Comparison of ENCODE assay signal across 21 cellular contexts in the genomic region with DNA sequence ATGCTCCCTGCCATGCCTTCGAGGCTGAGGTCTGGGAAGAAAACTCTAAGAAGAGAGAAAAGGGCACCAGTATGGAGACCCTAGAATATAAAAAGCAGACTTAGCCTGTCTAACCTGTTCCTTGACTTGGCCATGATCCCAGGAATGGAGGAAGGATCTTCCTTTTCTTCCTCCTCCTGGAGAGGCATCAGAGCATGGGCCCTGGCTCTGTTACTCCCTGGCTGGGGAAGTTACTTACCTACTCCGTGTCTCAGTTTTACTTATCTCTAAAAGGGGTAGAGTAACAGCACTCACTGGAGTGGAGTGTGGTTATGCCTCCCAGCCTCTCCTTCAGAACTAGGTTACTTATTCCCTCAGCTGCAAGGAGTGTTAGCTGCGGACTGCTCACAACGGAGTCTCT. TPM values are rescaled to one million over a fixed set of nuclear protein-coding genes. Genes with fewer than 3 reads are reported as not detected.
A peak's percentile ranks its signal among the peaks of the same experiment; 100 is the strongest.
DNase-seq lines count a peak whose midpoint lies in the region; ATAC-seq, FAIRE-seq and TF ChIP-seq lines count a peak whose summit lies in the region.
"Had no signal": no experiment of that assay in that cellular context is flagged by ENCODE, and none has a peak within 500 bp of the region (broad histone marks: within the 10 kb centered on the region; RNA-seq: fewer than 3 reads in every experiment).

No MANE protein-coding gene starts in this region.

- BruUV-seq in K562 (replicated peaks; lab: Mats Ljungman, UMichigan) (no TSS peak), mammary epithelial cell (replicated peaks; lab: Mats Ljungman, UMichigan) (no TSS peak)

- H3K27ac ChIP-seq in K562 (ENCODE audit: extremely low read depth, low read depth, low read length) (no peak overlapping the region), mammary epithelial cell (ENCODE audit: insufficient read depth, low read depth, low read length) (no peak overlapping the region)
- H3K27ac ChIP-seq: KMS-11, SJCRH30 had no signal

- peaks cover 25% of the 10 kb centered on the region for H3K27me3 Mint-ChIP-seq in neural crest cell (ENCODE audit: low read depth)
- H3K27me3 Mint-ChIP-seq in WTC11 (ENCODE audit: low read depth): no peaks in the 10 kb centered on the region; the same call in 1 of the 2 replicates

- H2AFZ ChIP-seq in K562 (ENCODE audit: low read depth, low read length) (0 out of 2 replicates have a peak overlapping the region, but pooled peaks have one; percentile 56), mammary epithelial cell (ENCODE audit: low read depth, low read length) (no peak overlapping the region)

- H3K9me1 ChIP-seq in K562 (ENCODE audit: control insufficient read depth, insufficient read depth, low read length): no peaks in the 10 kb centered on the region

- peak; percentile 29; the same call in 2 of the 3 replicates for ATAC-seq in K562
- ATAC-seq in WTC11: no peak

- TF ChIP-seq EP300 in K562 (IDR thresholded peaks at IDR 0.05; ENCODE audit: low read length): no peak

- TF ChIP-seq RAD21 in K562 (CRISPR knock-in tag; conservative IDR thresholded peaks at IDR 0.05 in 1 of 2, IDR thresholded peaks at IDR 0.05 in 1 of 2): no peak

- H3K79me2 ChIP-seq in K562 (ENCODE audit: control insufficient read depth, insufficient read depth, low read length) (no peaks in the 10 kb centered on the region), mammary epithelial cell (ENCODE audit: insufficient read depth, low read length) (no peaks in the 10 kb centered on the region)

- TF ChIP-seq CTCF in K562 (IDR thresholded peaks at IDR 0.05 in 2 of 3, conservative IDR thresholded peaks at IDR 0.05 in 1 of 3; ENCODE audit: insufficient read depth in 2 of 3, low read depth in 1 of 3, low read length in 3 of 3): no peak
- TF ChIP-seq CTCF in neural crest cell (conservative IDR thresholded peaks at IDR 0.05): no peak
- TF ChIP-seq CTCF in WTC11 (IDR thresholded peaks at IDR 0.05): no peak
- TF ChIP-seq CTCF in mammary epithelial cell (conservative IDR thresholded peaks at IDR 0.05 in 1 of 2, IDR thresholded peaks at IDR 0.05 in 1 of 2; ENCODE audit: extremely low read depth in 1 of 2, insufficient read depth in 1 of 2, low read depth in 1 of 2, low read length in 2 of 2): no peak

- H3K4me2 ChIP-seq in K562 (ENCODE audit: insufficient read depth, low read length) (no peak overlapping the region), mammary epithelial cell (ENCODE audit: insufficient read depth, low read depth, low read length) (no peak overlapping the region)
- H3K4me2 ChIP-seq: KMS-11 had no signal

- H3K9ac ChIP-seq in K562 (ENCODE audit: insufficient read depth in 1 of 2, low read depth in 2 of 2, low read length in 2 of 2) (no peak overlapping the region), mammary epithelial cell (ENCODE audit: insufficient read depth, low read length) (no peak overlapping the region)
- H3K9ac ChIP-seq: KMS-11 had no signal

- peaks cover 4 to 12% of the 10 kb centered on the region in 2 experiments; a peak in 3 of 5 replicates for H3K27me3 ChIP-seq in K562 (ENCODE audit: control insufficient read depth in 2 of 2, insufficient read depth in 2 of 2, low read length in 2 of 2)
- no peaks in the 10 kb centered on the region for H3K27me3 ChIP-seq in mammary epithelial cell (ENCODE audit: insufficient read depth, low read length)

- WGBS in K562 (ENCODE audit: insufficient coverage, low coverage, missing lambda C conversion rate): 2% methylated on average over 4 of the region's 4 CpGs
- WGBS in mammary epithelial cell (ENCODE audit: low coverage, missing lambda C conversion rate): 0% methylated on average over 2 of the region's 4 CpGs

- H3K36me3 ChIP-seq in K562 (ENCODE audit: control insufficient read depth, insufficient read depth, low read length): no peaks in the 10 kb centered on the region
- no peaks in the 10 kb centered on the region for H3K36me3 ChIP-seq in mammary epithelial cell (ENCODE audit: insufficient read depth, low read length)
- H3K36me3 ChIP-seq: MG63, SJCRH30 had no signal

- POLR2A ChIA-PET in K562 (lab: Yijun Ruan, JAX): interaction anchor here (0.7 kb wide), 1 partner anchor 120 kb away, joined by 3 read pairs; no protein-coding TSS in a partner anchor
- POLR2A ChIA-PET in WTC11 (lab: Charles Lee): no interaction called here

- TF ChIP-seq POLR2A in K562 (conservative IDR thresholded peaks at IDR 0.05): no peak
- TF ChIP-seq POLR2A in GM12891 (IDR thresholded peaks at IDR 0.05; ENCODE audit: low read depth, low read length): no peak

- in situ Hi-C loops in K562 (cut with MboI): no loop called here
- in situ Hi-C loops in mammary epithelial cell (cut with MboI; ENCODE audit: low sequenced_read_pairs in 2 of 2): no loop called here

- no peak for FAIRE-seq in K562 (lab: Jason Lieb, UNC)
- FAIRE-seq in GM12891 (lab: Jason Lieb, UNC): no peak
- FAIRE-seq: GM12892, GM18507 had no signal

- H3K9me3 ChIP-seq in K562 (replicated peaks; ENCODE audit: control insufficient read depth, insufficient read depth, low read depth, low read length): no peaks in the 10 kb centered on the region
- H3K9me3 ChIP-seq in mammary epithelial cell (replicated peaks; ENCODE audit: insufficient read depth, low read length): no peaks in the 10 kb centered on the region
- H3K9me3 ChIP-seq: MG63, SJCRH30 had no signal

- intact Hi-C loops in K562 (cut with micrococcal nuclease): no loop called here
- intact Hi-C loops in mammary epithelial cell (cut with micrococcal nuclease): no loop called here

- H3K4me3 ChIP-seq in K562: no peak overlapping the region
- no peak overlapping the region for H3K4me3 ChIP-seq in mammary epithelial cell (replicated peaks in 1 of 3; ENCODE audit: insufficient read depth in 1 of 3, low read depth in 2 of 3, low read length in 3 of 3)
- H3K4me3 ChIP-seq: MG63, SJCRH30 had no signal

- H3K9me3 Mint-ChIP-seq in neural crest cell (peaks cover 3% of the 10 kb centered on the region), WTC11 (peaks cover 4% of the 10 kb centered on the region; the same call in 1 of the 2 replicates)

- peak overlapping the region; percentile 83 for H3K27ac Mint-ChIP-seq in neural crest cell (ENCODE audit: unreplicated experiment)
- no peak overlapping the region for H3K27ac Mint-ChIP-seq in WTC11

- H3K4me3 Mint-ChIP-seq in neural crest cell: no peak overlapping the region
- no peak overlapping the region for H3K4me3 Mint-ChIP-seq in WTC11

- no peaks in the 10 kb centered on the region for H3K4me1 Mint-ChIP-seq in neural crest cell
- no peaks in the 10 kb centered on the region for H3K4me1 Mint-ChIP-seq in WTC11

- H3K4me1 ChIP-seq in K562 (replicated peaks in 1 of 2; ENCODE audit: control insufficient read depth in 2 of 2, insufficient read depth in 2 of 2, low read length in 2 of 2) (no peaks in the 10 kb centered on the region; a peak in 1 of 5 replicates), mammary epithelial cell (ENCODE audit: insufficient read depth, low read length) (no peaks in the 10 kb centered on the region)
- H3K4me1 ChIP-seq: SJCRH30 had no signal

- H3K36me3 Mint-ChIP-seq in neural crest cell (ENCODE audit: low read depth) (no peaks in the 10 kb centered on the region), WTC11 (no peaks in the 10 kb centered on the region)

- DNase-seq in SIG-M5 treated with dmso at 0.1 percent for 504 hours (lab: John Stamatoyannopoulos, UW; ENCODE audit: unreplicated experiment): peak; percentile 15
- no peak for DNase-seq in SIG-M5 (lab: John Stamatoyannopoulos, UW)
- no peak for DNase-seq in K562 (ENCODE audit: extremely low read depth in 1 of 4, low spot score in 3 of 4)
- no peak for DNase-seq in neural crest cell (ENCODE audit: low read depth, low spot score)
- no peak for DNase-seq in WTC11 (ENCODE audit: low spot score)
- no peak for DNase-seq in effector CD8-positive, alpha-beta T cell (lab: John Stamatoyannopoulos, UW)
- no peak for DNase-seq in mammary epithelial cell
- no peak for DNase-seq in GM12891 (ENCODE audit: insufficient read length, low spot score)
- DNase-seq: 8988T, DMS153, GOT3, MG63, NCI-H1048, NCI-H1436, NCI-H1930, NCI-H446, NCI-H526 treated with DMSO at 0.1 percent for 48 hours, SJCRH30 had no signal

- dilution Hi-C loops in mammary epithelial cell (cut with HindIII; ENCODE audit: low sequenced_read_pairs): no loop called here

- no peaks in the 10 kb centered on the region for H4K20me1 ChIP-seq in K562 (replicated peaks; ENCODE audit: control insufficient read depth, insufficient read depth, low read length)
- no peaks in the 10 kb centered on the region for H4K20me1 ChIP-seq in mammary epithelial cell (ENCODE audit: insufficient read depth, low read length)

- CTCF ChIA-PET in K562 (lab: Yijun Ruan, JAX; ENCODE audit: low intra/inter-chr PET ratio) (no interaction called here), WTC11 (lab: Charles Lee) (no interaction called here), mammary epithelial cell (lab: Charles Lee; ENCODE audit: low non-redundant PET) (no interaction called here)

TF ChIP-seq in WTC11, 78 proteins besides CTCF, POLR2A, EP300 and RAD21 (continues in another document):
- TF ChIP-seq CREM (CRISPR knock-in tag; IDR thresholded peaks at IDR 0.05): no peak
- TF ChIP-seq IRF2 (CRISPR knock-in tag; IDR thresholded peaks at IDR 0.05; ENCODE audit: borderline replicate concordance, low read depth): no peak

TF ChIP-seq in GM12891, 5 proteins besides CTCF, POLR2A, EP300 and RAD21 (continues in another document):
- no peak for TF ChIP-seq POLR2AphosphoS5 (IDR thresholded peaks at IDR 0.05; ENCODE audit: low read depth, low read length)

RNA-seq across cellular contexts. Expression of gene PHF21A, which starts 55.2 kb away (rescaled TPM):
- 41.0 and 108 TPM in 2 replicates for total RNA-seq in K562 (2011; cell fraction: chromatin; rRNA removed; ENCODE audit: low replicate concordance)
- total RNA-seq in K562 (2011; cell fraction: nucleolus; rRNA removed): 17.0 and 21.1 TPM in 2 replicates
- 27.0 and 37.7 TPM in 2 replicates for total RNA-seq in K562 (2011; cell fraction: nucleoplasm; rRNA removed)
- 7.7 and 13.3 TPM in 2 replicates for total RNA-seq in K562 (2014; rRNA removed)
- 8.6 and 9.7 TPM in 2 replicates for total RNA-seq in K562 (2014; rRNA removed; fragmentation: Illumina TruSeq; extraction: Trizol)
- 8.5 and 10.7 TPM in 2 replicates for total RNA-seq in K562 (2015; rRNA removed; fragmentation: Illumina TruSeq; extraction: Trizol)
- 20.4 and 26.6 TPM in 2 replicates for total RNA-seq in K562 (2021)
- 12.8 and 20.2 TPM in 2 replicates for polyA plus RNA-seq in K562 (2011; rRNA removed)
- 7.2 and 8.7 TPM in 2 replicates for polyA plus RNA-seq in K562 (2011; cell fraction: cytosol; rRNA removed)
- polyA plus RNA-seq in K562 (2011; cell fraction: nucleus; rRNA removed): 33.5 and 36.9 TPM in 2 replicates
- polyA plus RNA-seq in K562 (2012): 17.5 and 25.3 TPM in 2 replicates
- 25.7 and 32.4 TPM in 2 replicates for polyA plus RNA-seq in K562 (2014; fragmentation: Illumina TruSeq; extraction: Trizol)
- 1 to 10 TPM; 1.5 to 2.2 TPM for polyA plus RNA-seq in K562 (2014; fragmentation: Nextera tagmentation; extraction: Ambion mirVana)
- polyA plus RNA-seq in K562 (2014; rRNA removed): 12.7 and 14.5 TPM in 2 replicates
- 12.6 and 22.6 TPM in 2 replicates for polyA minus RNA-seq in K562 (2011; rRNA and poly(A)+ RNA removed)
- 14.4 and 14.8 TPM in 2 replicates for polyA minus RNA-seq in K562 (2011; cell fraction: cytosol; rRNA and poly(A)+ RNA removed)
- polyA minus RNA-seq in K562 (2011; cell fraction: nucleus; rRNA and poly(A)+ RNA removed): 11.4 and 23.0 TPM in 2 replicates
- 56.5 and 57.7 TPM in 2 replicates for total RNA-seq in neural crest cell
- total RNA-seq in WTC11 (2021): 29.4 to 36.6 TPM (median 33.1 TPM) in 3 replicates
- 10 to 100 TPM; 10.0 to 34.1 TPM for total RNA-seq in mammary epithelial cell
- polyA plus RNA-seq in mammary epithelial cell: 9.8 TPM
- 4.9 TPM for polyA minus RNA-seq in mammary epithelial cell
- 23.7 TPM for polyA plus RNA-seq in GM12891 (2012; ENCODE audit: low read depth, missing spikeins)
